21 cellular contexts compared by ENCODE assay signal in genomic region chr6:96624957-96625356, GRCh38.
DNase-seq lines count a peak whose midpoint lies in the region; ATAC-seq and TF ChIP-seq lines count a peak whose summit lies in the region.
"Had no signal": no experiment of that assay in that cellular context is flagged by ENCODE, and none has a peak within 500 bp of the region (broad histone marks: within the 10 kb centered on the region; RNA-seq: fewer than 3 reads in every experiment).

No MANE protein-coding gene starts in this region.

- H3K9me3 ChIP-seq in OCI-LY1 (ENCODE audit: low read length) = no peaks in the 10 kb centered on the region
- H3K9me3 ChIP-seq: pancreas, right lobe of liver, testis had no signal

- H3F3A ChIP-seq in OCI-LY1 (ENCODE audit: insufficient read depth, low read length) = no peaks in the 10 kb centered on the region

- H3K79me2 ChIP-seq in OCI-LY1 (ENCODE audit: insufficient read depth, low read length) = no peaks in the 10 kb centered on the region

- ATAC-seq in GM18498 (IDR thresholded peaks at IDR 0.05; ENCODE audit: unreplicated experiment) = peak; percentile 52
- peak; percentile 41 for ATAC-seq in GM19328 (IDR thresholded peaks at IDR 0.05; ENCODE audit: unreplicated experiment)
- ATAC-seq in HG02981 (IDR thresholded peaks at IDR 0.05; ENCODE audit: unreplicated experiment) = peak; percentile 40
- no peak for ATAC-seq in left lobe of liver
- ATAC-seq: left cardiac atrium, natural killer cell, pancreas, right lobe of liver had no signal

- H3K27ac ChIP-seq in OCI-LY1 (ENCODE audit: low read depth, low read length, poor library complexity, severe bottlenecking) (peak overlapping the region; percentile 30), brain microvascular endothelial cell (no peak overlapping the region)
- H3K27ac ChIP-seq: GM23248, pancreas, right lobe of liver, testis had no signal

- H3K9ac ChIP-seq in OCI-LY1 (ENCODE audit: low read length) = no peak overlapping the region
- H3K9ac ChIP-seq: GM23248 had no signal

- no peak for TF ChIP-seq CTCF in OCI-LY1 (IDR thresholded peaks at IDR 0.05; ENCODE audit: low read length)
- TF ChIP-seq CTCF in brain microvascular endothelial cell (IDR thresholded peaks at IDR 0.05; ENCODE audit: low read depth, low read length, missing control alignments) = no peak

- H3K4me3 ChIP-seq in OCI-LY1 (ENCODE audit: low read depth, low read length, poor library complexity, severe bottlenecking) = no peak overlapping the region
- no peak overlapping the region for H3K4me3 ChIP-seq in brain microvascular endothelial cell (ENCODE audit: low read depth, low read length)
- H3K4me3 ChIP-seq: GM23248, pancreas, right lobe of liver, testis had no signal

- H3K27me3 ChIP-seq in OCI-LY1 (ENCODE audit: insufficient read depth, low read length) (no peaks in the 10 kb centered on the region), brain microvascular endothelial cell (replicated peaks) (no peaks in the 10 kb centered on the region)
- H3K27me3 ChIP-seq: pancreas, right lobe of liver, testis had no signal

- H3K4me1 ChIP-seq in OCI-LY1 (ENCODE audit: insufficient read depth, low read length, severe bottlenecking) = peaks cover 38% of the 10 kb centered on the region
- H3K4me1 ChIP-seq: pancreas, right lobe of liver, testis had no signal

- DNase-seq in brain microvascular endothelial cell (no peak), DMS153 (lab: John Stamatoyannopoulos, UW) (no peak), left lobe of liver (ENCODE audit: low spot score) (no peak)
- DNase-seq: activated CD8-positive, alpha-beta memory T cell treated with anti-CD3 and anti-CD28 coated beads for 24 hours; CD8-positive, alpha-beta memory T cell; endodermal cell; GM23248; KBM-7; left cardiac atrium; natural killer cell; NCI-H2107; NCI-H510A; pancreas; right lobe of liver; SHP77; stimulated activated CD4-positive, alpha-beta T cell treated with anti-CD3 and anti-CD28 coated beads, Interleukin-15, amount 100 ng/mL, for 24 hours; testis had no signal

- H3K36me3 ChIP-seq in OCI-LY1 (ENCODE audit: insufficient read depth, low read length) (no peaks in the 10 kb centered on the region), brain microvascular endothelial cell (replicated peaks) (no peaks in the 10 kb centered on the region)
- H3K36me3 ChIP-seq: pancreas, right lobe of liver had no signal

- in situ Hi-C loops in brain microvascular endothelial cell (cut with HindIII; ENCODE audit: low pct_ligation_motif_present, low sequenced_read_pairs) = no loop called here

- H2AFZ ChIP-seq in OCI-LY1 (ENCODE audit: low read length) = no peak overlapping the region
- H2AFZ ChIP-seq: GM23248 had no signal

- no peak overlapping the region for H3K4me2 ChIP-seq in OCI-LY1 (ENCODE audit: low read length)

- no peaks in the 10 kb centered on the region for H3K9me2 ChIP-seq in OCI-LY1 (ENCODE audit: low read depth, low read length)

- H4K20me1 ChIP-seq in OCI-LY1 (ENCODE audit: insufficient read depth, low read length) = no peaks in the 10 kb centered on the region
